1 cellular context compared by ENCODE assay signal in the genomic region with DNA sequence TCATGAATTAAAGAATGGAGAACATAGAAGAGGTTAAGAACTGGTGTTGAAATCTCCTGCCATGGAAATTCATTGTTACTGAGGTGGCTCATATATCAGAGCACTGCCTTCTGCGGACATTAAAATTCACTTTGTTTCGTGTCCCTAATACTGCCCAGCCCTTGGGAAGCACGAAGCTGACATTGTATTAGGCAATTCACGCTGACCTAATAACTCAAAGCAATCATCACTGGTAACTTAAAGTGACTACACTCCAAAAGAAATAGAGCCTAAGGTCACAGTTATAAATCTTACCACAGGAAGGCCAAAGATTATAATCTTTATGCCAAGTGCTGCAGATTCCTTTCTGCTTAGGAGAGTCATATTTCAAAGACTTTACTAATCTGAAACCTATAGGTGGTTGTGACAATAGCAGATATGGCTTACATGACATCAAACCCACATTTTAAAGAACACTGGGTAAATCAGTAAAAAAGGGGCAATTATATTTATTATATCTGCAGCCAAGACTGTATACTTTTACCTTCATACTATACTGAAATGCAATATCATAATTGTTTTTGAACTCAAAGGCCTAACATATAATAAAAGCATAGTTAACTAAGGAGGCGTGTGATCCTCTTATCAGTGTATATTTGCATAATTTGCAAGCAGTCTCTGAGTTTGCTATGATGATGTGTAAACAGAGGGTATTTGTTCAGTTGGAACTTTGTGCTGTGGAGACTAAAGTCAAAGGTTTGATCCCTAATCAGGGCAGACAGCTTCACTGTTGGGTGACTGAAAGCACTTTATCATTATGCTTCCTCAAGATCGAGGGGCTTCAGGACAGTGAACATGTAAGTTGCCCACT.
TF ChIP-seq lines count a peak whose summit lies in the region.

No MANE protein-coding gene starts in this region.

TF ChIP-seq in HepG2, 621 proteins besides CTCF, POLR2A, EP300 and RAD21 (continued from another document and continues in another):
- TF ChIP-seq ZNF652 (CRISPR knock-in tag; IDR thresholded peaks at IDR 0.05; ENCODE audit: borderline replicate concordance, low read depth) (peak; percentile 58; the same call in 1 of the 2 replicates), ZEB1 (IDR thresholded peaks at IDR 0.05; ENCODE audit: insufficient replicate concordance, low read depth) (no peak), WIZ (CRISPR knock-in tag; IDR thresholded peaks at IDR 0.05) (no peak), ZNF510 (CRISPR knock-in tag; IDR thresholded peaks at IDR 0.05; ENCODE audit: low read depth) (no peak), RFXANK (CRISPR knock-in tag; IDR thresholded peaks at IDR 0.05) (0 out of 2 replicates have a peak, but pooled peaks have one; percentile 32), ZNF883 (CRISPR knock-in tag; IDR thresholded peaks at IDR 0.05; ENCODE audit: not compliant biosample characterization) (no peak), TBX3 (IDR thresholded peaks at IDR 0.05; ENCODE audit: borderline replicate concordance) (peak; percentile 94), ATF1 (CRISPR knock-in tag; IDR thresholded peaks at IDR 0.05) (peak; percentile 43), ZNF17 (CRISPR knock-in tag; IDR thresholded peaks at IDR 0.05) (no peak), HMG20B (CRISPR knock-in tag; conservative IDR thresholded peaks at IDR 0.05) (peak; percentile 36; the same call in 1 of the 2 replicates), SP1 (IDR thresholded peaks at IDR 0.05) (no peak), SP1 (CRISPR knock-in tag; IDR thresholded peaks at IDR 0.05) (no peak), RXRB (CRISPR knock-in tag; IDR thresholded peaks at IDR 0.05; ENCODE audit: borderline replicate concordance) (peak; percentile 82), ZMYM4 (CRISPR knock-in tag; IDR thresholded peaks at IDR 0.05) (peak; percentile 69; the same call in 1 of the 2 replicates), AHR (CRISPR knock-in tag; IDR thresholded peaks at IDR 0.05) (no peak), SP5 (CRISPR knock-in tag; IDR thresholded peaks at IDR 0.05; ENCODE audit: borderline replicate concordance, low read depth) (peak; percentile 62; the same call in 1 of the 2 replicates), ZFP82 (CRISPR knock-in tag; IDR thresholded peaks at IDR 0.05; ENCODE audit: borderline replicate concordance) (no peak), ZNF569 (CRISPR knock-in tag; IDR thresholded peaks at IDR 0.05; ENCODE audit: borderline replicate concordance) (no peak), ZNF12 (CRISPR knock-in tag; IDR thresholded peaks at IDR 0.05) (peak; percentile 50; the same call in 1 of the 2 replicates), ZNF207 (IDR thresholded peaks at IDR 0.05; ENCODE audit: borderline replicate concordance) (no peak), ZC3H13 (CRISPR knock-in tag; IDR thresholded peaks at IDR 0.05) (no peak), SAFB2 (CRISPR knock-in tag; IDR thresholded peaks at IDR 0.05; ENCODE audit: borderline replicate concordance, low read depth) (no peak), TAF15 (IDR thresholded peaks at IDR 0.05; ENCODE audit: low read depth, low read length, poor library complexity, severe bottlenecking) (no peak), FOXA3 (CRISPR knock-in tag; IDR thresholded peaks at IDR 0.05) (peak; percentile 96), SMC3 (IDR thresholded peaks at IDR 0.05; ENCODE audit: low read length) (0 out of 2 replicates have a peak, but pooled peaks have one; percentile 3), TOE1 (CRISPR knock-in tag; IDR thresholded peaks at IDR 0.05) (no peak), ATM (IDR thresholded peaks at IDR 0.05; ENCODE audit: borderline replicate concordance) (no peak), MXI1 (IDR thresholded peaks at IDR 0.05; ENCODE audit: borderline replicate concordance, low read depth, low read length) (no peak), ZNF224 (CRISPR knock-in tag; IDR thresholded peaks at IDR 0.05) (no peak), REL (CRISPR knock-in tag; conservative IDR thresholded peaks at IDR 0.05) (no peak), CBFB (CRISPR knock-in tag; IDR thresholded peaks at IDR 0.05) (no peak), ZFP37 (CRISPR knock-in tag; IDR thresholded peaks at IDR 0.05; ENCODE audit: borderline replicate concordance) (no peak), TCF7 (IDR thresholded peaks at IDR 0.05; ENCODE audit: low read depth) (peak; percentile 87), ZBTB3 (CRISPR knock-in tag; IDR thresholded peaks at IDR 0.05; ENCODE audit: borderline replicate concordance, low read depth) (no peak), ZNF350 (CRISPR knock-in tag; IDR thresholded peaks at IDR 0.05; ENCODE audit: borderline replicate concordance, low read depth) (no peak), IKZF1 (IDR thresholded peaks at IDR 0.05) (no peak), ZNF790 (CRISPR knock-in tag; IDR thresholded peaks at IDR 0.05; ENCODE audit: borderline replicate concordance) (no peak), CHCHD3 (CRISPR knock-in tag; IDR thresholded peaks at IDR 0.05) (no peak), ARNT2 (CRISPR knock-in tag; IDR thresholded peaks at IDR 0.05; ENCODE audit: low read depth) (no peak)
- TF ChIP-seq, protein P1, sequence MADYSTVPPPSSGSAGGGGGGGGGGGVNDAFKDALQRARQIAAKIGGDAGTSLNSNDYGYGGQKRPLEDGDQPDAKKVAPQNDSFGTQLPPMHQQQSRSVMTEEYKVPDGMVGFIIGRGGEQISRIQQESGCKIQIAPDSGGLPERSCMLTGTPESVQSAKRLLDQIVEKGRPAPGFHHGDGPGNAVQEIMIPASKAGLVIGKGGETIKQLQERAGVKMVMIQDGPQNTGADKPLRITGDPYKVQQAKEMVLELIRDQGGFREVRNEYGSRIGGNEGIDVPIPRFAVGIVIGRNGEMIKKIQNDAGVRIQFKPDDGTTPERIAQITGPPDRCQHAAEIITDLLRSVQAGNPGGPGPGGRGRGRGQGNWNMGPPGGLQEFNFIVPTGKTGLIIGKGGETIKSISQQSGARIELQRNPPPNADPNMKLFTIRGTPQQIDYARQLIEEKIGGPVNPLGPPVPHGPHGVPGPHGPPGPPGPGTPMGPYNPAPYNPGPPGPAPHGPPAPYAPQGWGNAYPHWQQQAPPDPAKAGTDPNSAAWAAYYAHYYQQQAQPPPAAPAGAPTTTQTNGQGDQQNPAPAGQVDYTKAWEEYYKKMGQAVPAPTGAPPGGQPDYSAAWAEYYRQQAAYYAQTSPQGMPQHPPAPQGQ (CRISPR knock-in tag; IDR thresholded peaks at IDR 0.05; ENCODE audit: borderline replicate concordance), result no peak
- TF ChIP-seq, protein P2, sequence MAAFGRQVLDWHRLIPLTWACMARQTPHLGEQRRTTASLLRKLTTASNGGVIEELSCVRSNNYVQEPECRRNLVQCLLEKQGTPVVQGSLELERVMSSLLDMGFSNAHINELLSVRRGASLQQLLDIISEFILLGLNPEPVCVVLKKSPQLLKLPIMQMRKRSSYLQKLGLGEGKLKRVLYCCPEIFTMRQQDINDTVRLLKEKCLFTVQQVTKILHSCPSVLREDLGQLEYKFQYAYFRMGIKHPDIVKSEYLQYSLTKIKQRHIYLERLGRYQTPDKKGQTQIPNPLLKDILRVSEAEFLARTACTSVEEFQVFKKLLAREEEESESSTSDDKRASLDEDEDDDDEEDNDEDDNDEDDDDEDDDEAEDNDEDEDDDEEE (CRISPR knock-in tag; IDR thresholded peaks at IDR 0.05), result no peak
- TF ChIP-seq, protein P3, sequence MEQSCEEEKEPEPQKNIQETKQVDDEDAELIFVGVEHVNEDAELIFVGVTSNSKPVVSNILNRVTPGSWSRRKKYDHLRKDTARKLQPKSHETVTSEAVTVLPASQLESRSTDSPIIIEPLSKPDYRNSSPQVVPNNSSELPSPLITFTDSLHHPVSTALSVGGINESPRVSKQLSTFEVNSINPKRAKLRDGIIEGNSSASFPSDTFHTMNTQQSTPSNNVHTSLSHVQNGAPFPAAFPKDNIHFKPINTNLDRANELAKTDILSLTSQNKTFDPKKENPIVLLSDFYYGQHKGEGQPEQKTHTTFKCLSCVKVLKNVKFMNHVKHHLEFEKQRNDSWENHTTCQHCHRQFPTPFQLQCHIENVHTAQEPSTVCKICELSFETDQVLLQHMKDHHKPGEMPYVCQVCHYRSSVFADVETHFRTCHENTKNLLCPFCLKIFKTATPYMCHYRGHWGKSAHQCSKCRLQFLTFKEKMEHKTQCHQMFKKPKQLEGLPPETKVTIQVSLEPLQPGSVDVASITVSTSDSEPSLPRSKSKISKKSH (CRISPR knock-in tag; IDR thresholded peaks at IDR 0.05; ENCODE audit: borderline replicate concordance), result no peak
- TF ChIP-seq, protein P4, sequence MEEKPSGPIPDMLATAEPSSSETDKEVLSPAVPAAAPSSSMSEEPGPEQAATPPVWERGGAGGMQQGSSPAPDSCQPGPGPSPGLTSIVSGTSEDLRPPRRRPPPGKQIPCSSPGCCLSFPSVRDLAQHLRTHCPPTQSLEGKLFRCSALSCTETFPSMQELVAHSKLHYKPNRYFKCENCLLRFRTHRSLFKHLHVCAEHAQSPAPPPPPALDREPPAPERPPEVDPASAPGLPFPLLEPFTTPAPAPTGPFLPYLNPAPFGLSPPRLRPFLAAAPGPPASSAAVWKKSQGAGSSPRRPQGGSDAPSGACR (CRISPR knock-in tag; IDR thresholded peaks at IDR 0.05), result 0 out of 2 replicates have a peak, but pooled peaks have one; percentile 63
- TF ChIP-seq, protein P5, sequence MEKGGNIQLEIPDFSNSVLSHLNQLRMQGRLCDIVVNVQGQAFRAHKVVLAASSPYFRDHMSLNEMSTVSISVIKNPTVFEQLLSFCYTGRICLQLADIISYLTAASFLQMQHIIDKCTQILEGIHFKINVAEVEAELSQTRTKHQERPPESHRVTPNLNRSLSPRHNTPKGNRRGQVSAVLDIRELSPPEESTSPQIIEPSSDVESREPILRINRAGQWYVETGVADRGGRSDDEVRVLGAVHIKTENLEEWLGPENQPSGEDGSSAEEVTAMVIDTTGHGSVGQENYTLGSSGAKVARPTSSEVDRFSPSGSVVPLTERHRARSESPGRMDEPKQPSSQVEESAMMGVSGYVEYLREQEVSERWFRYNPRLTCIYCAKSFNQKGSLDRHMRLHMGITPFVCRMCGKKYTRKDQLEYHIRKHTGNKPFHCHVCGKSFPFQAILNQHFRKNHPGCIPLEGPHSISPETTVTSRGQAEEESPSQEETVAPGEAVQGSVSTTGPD (CRISPR knock-in tag; IDR thresholded peaks at IDR 0.05), result 0 out of 2 replicates have a peak, but pooled peaks have one; percentile 27
- TF ChIP-seq, protein P6, sequence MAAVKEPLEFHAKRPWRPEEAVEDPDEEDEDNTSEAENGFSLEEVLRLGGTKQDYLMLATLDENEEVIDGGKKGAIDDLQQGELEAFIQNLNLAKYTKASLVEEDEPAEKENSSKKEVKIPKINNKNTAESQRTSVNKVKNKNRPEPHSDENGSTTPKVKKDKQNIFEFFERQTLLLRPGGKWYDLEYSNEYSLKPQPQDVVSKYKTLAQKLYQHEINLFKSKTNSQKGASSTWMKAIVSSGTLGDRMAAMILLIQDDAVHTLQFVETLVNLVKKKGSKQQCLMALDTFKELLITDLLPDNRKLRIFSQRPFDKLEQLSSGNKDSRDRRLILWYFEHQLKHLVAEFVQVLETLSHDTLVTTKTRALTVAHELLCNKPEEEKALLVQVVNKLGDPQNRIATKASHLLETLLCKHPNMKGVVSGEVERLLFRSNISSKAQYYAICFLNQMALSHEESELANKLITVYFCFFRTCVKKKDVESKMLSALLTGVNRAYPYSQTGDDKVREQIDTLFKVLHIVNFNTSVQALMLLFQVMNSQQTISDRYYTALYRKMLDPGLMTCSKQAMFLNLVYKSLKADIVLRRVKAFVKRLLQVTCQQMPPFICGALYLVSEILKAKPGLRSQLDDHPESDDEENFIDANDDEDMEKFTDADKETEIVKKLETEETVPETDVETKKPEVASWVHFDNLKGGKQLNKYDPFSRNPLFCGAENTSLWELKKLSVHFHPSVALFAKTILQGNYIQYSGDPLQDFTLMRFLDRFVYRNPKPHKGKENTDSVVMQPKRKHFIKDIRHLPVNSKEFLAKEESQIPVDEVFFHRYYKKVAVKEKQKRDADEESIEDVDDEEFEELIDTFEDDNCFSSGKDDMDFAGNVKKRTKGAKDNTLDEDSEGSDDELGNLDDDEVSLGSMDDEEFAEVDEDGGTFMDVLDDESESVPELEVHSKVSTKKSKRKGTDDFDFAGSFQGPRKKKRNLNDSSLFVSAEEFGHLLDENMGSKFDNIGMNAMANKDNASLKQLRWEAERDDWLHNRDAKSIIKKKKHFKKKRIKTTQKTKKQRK (IDR thresholded peaks at IDR 0.05; ENCODE audit: low read length), result no peak
- TF ChIP-seq, protein P7, sequence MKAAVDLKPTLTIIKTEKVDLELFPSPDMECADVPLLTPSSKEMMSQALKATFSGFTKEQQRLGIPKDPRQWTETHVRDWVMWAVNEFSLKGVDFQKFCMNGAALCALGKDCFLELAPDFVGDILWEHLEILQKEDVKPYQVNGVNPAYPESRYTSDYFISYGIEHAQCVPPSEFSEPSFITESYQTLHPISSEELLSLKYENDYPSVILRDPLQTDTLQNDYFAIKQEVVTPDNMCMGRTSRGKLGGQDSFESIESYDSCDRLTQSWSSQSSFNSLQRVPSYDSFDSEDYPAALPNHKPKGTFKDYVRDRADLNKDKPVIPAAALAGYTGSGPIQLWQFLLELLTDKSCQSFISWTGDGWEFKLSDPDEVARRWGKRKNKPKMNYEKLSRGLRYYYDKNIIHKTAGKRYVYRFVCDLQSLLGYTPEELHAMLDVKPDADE (CRISPR knock-in tag; IDR thresholded peaks at IDR 0.05), result no peak
- TF ChIP-seq, protein P8, sequence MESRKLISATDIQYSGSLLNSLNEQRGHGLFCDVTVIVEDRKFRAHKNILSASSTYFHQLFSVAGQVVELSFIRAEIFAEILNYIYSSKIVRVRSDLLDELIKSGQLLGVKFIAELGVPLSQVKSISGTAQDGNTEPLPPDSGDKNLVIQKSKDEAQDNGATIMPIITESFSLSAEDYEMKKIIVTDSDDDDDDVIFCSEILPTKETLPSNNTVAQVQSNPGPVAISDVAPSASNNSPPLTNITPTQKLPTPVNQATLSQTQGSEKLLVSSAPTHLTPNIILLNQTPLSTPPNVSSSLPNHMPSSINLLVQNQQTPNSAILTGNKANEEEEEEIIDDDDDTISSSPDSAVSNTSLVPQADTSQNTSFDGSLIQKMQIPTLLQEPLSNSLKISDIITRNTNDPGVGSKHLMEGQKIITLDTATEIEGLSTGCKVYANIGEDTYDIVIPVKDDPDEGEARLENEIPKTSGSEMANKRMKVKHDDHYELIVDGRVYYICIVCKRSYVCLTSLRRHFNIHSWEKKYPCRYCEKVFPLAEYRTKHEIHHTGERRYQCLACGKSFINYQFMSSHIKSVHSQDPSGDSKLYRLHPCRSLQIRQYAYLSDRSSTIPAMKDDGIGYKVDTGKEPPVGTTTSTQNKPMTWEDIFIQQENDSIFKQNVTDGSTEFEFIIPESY (CRISPR knock-in tag; IDR thresholded peaks at IDR 0.05), result no peak
- TF ChIP-seq, protein P9, sequence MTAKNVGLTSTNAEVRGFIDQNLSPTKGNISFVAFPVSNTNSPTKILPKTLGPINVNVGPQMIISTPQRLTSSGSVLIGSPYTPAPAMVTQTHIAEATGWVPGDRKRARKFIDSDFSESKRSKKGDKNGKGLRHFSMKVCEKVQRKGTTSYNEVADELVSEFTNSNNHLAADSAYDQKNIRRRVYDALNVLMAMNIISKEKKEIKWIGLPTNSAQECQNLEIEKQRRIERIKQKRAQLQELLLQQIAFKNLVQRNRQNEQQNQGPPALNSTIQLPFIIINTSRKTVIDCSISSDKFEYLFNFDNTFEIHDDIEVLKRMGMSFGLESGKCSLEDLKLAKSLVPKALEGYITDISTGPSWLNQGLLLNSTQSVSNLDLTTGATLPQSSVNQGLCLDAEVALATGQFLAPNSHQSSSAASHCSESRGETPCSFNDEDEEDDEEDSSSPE (CRISPR knock-in tag; IDR thresholded peaks at IDR 0.05), result no peak
- TF ChIP-seq, protein P10, sequence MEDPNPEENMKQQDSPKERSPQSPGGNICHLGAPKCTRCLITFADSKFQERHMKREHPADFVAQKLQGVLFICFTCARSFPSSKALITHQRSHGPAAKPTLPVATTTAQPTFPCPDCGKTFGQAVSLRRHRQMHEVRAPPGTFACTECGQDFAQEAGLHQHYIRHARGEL (CRISPR knock-in tag; IDR thresholded peaks at IDR 0.05), result no peak
